ENCODE assay signal across 17 cellular contexts in the genomic region with DNA sequence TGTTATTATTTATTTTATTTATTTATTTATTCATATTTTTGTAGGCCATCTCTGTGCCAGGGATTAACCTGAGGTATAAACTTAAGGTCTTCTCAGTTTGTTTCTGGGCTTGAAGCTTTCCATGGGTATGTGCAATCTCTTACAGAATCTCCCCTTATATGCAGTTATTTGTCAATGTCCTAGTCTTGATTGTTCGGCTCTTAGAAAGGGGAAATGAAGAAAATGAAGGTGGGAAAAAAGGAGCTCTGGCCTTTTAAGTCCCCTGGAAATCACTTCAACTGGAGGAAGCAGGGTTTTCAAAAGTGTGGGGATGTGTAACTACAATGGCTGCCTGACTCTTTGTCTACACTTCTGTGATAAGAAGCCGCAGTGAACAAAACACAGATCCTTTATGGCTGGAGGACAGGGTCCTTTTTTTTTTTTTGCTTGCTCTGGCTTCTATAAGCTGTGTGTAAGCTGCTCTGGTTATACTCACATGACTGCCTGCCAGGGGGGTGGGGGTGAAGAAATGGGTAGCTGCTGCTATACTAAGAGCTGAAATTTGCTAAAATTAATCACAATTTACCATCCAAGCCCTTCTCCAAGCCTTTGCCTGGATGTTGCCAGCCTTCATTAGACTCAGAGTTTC. TPM values are rescaled to one million over a fixed set of nuclear protein-coding genes. Genes with fewer than 3 reads are reported as not detected.
DNase-seq lines count a peak whose midpoint lies in the region; TF ChIP-seq lines count a peak whose summit lies in the region.
"Had no signal": no experiment of that assay in that cellular context is flagged by ENCODE, and none has a peak within 500 bp of the region (broad histone marks: within the 10 kb centered on the region; RNA-seq: fewer than 3 reads in every experiment).

No MANE protein-coding gene starts in this region.

- no peaks in the 10 kb centered on the region for H3K27me3 ChIP-seq in smooth muscle cell (ENCODE audit: low read depth)

- H3K4me3 ChIP-seq in SK-N-MC (no peak overlapping the region), fibroblast of villous mesenchyme (ENCODE audit: low read depth, low read length) (no peak overlapping the region), smooth muscle cell (no peak overlapping the region)
- H3K4me3 ChIP-seq: lung had no signal

- DNase-seq in KBM-7 (peak; percentile 33), SK-N-MC (ENCODE audit: low read depth, low spot score) (no peak), fibroblast of villous mesenchyme (ENCODE audit: low read depth) (peak; percentile 37), smooth muscle cell (lab: John Stamatoyannopoulos, UW; ENCODE audit: unreplicated experiment) (no peak), activated gamma-delta T cell treated with Interleukin-2 at 50 U/mL for 16 hours (no peak), NCI-H146 (lab: John Stamatoyannopoulos, UW) (no peak)
- DNase-seq in stimulated activated CD4-positive, alpha-beta T cell treated with anti-CD3 and anti-CD28 coated beads, Interleukin-4, amount 100 ng/mL, for 24 hours: no peak
- DNase-seq: activated CD4-positive, alpha-beta memory T cell treated with anti-CD3 and anti-CD28 coated beads for 36 hours; amniotic stem cell; natural killer cell; NCI-H2081 treated with DMSO at 0.1 percent for 48 hours; NCI-H524 had no signal

- H2AFZ ChIP-seq in smooth muscle cell (ENCODE audit: low read depth): peak overlapping the region; percentile 75

- H4K20me1 ChIP-seq in smooth muscle cell (ENCODE audit: low read depth): no peaks in the 10 kb centered on the region

- in situ Hi-C loops in KBM-7 (cut with MboI; ENCODE audit: low pct_unique_long_range_greater_than_20kb, low sequenced_read_pairs): no loop called here

- no peaks in the 10 kb centered on the region for H3F3A ChIP-seq in smooth muscle cell (ENCODE audit: low read depth)

- H3K9me3 ChIP-seq in SK-N-MC (ENCODE audit: low read depth, low read length) (peaks cover 7% of the 10 kb centered on the region; the same call in 1 of the 2 replicates), smooth muscle cell (replicated peaks; ENCODE audit: low read depth) (peaks cover 10% of the 10 kb centered on the region)

- H3K4me2 ChIP-seq in smooth muscle cell: peak overlapping the region; percentile 36

- H3K27ac ChIP-seq in SK-N-MC (0 out of 2 replicates have a peak overlapping the region, but pooled peaks have one; percentile 26), smooth muscle cell (ENCODE audit: low read depth) (peak overlapping the region; percentile 37)

- H3K36me3 ChIP-seq in SK-N-MC (ENCODE audit: insufficient read depth, low read length): peaks cover 11% of the 10 kb centered on the region
- H3K36me3 ChIP-seq in smooth muscle cell (ENCODE audit: low read depth): no peaks in the 10 kb centered on the region

- H3K9ac ChIP-seq in SK-N-MC (ENCODE audit: insufficient read length): no peak overlapping the region
- no peak overlapping the region for H3K9ac ChIP-seq in smooth muscle cell (ENCODE audit: low read depth)

- 22% methylated on average over 2 of the region's 2 CpGs for WGBS in smooth muscle cell (ENCODE audit: low lambda C conversion rate)

- no peak for TF ChIP-seq CTCF in fibroblast of villous mesenchyme (IDR thresholded peaks at IDR 0.05; ENCODE audit: insufficient read depth, low read depth, low read length)
- no peak for TF ChIP-seq CTCF in smooth muscle cell (IDR thresholded peaks at IDR 0.05; ENCODE audit: borderline replicate concordance, insufficient read depth, poor library complexity, severe bottlenecking)

- H3K4me1 ChIP-seq in smooth muscle cell (ENCODE audit: low read depth): no peaks in the 10 kb centered on the region

- H3K79me2 ChIP-seq in smooth muscle cell (ENCODE audit: low read depth): no peaks in the 10 kb centered on the region

RNA-seq across cellular contexts. Expression of gene CENPP, which starts 33.7 kb away (rescaled TPM):
- total RNA-seq in fibroblast of villous mesenchyme: 2.2 and 2.6 TPM in 2 replicates
- total RNA-seq in smooth muscle cell: 4.2 and 10.8 TPM in 2 replicates
- 12.1 and 17.5 TPM in 2 replicates for polyA plus RNA-seq in smooth muscle cell

RNA-seq across cellular contexts. Expression of gene NOL8, which starts 34.3 kb away (rescaled TPM):
- total RNA-seq in fibroblast of villous mesenchyme (24.2 and 25.4 TPM in 2 replicates), smooth muscle cell (13.0 and 21.3 TPM in 2 replicates)
- 15.1 and 16.9 TPM in 2 replicates for polyA plus RNA-seq in smooth muscle cell

RNA-seq across cellular contexts. Expression of gene OGN, which starts 44.9 kb away (rescaled TPM):
- total RNA-seq in fibroblast of villous mesenchyme (not detected in 2 replicates), smooth muscle cell (27.4 and 67.9 TPM in 2 replicates)
- polyA plus RNA-seq in smooth muscle cell: 11.2 and 27.8 TPM in 2 replicates
- total RNA-seq: activated CD4-positive, alpha-beta memory T cell treated with anti-CD3 and anti-CD28 coated beads for 36 hours; activated T-helper 1 cell treated with anti-CD3 and anti-CD28 coated beads, Interleukin-12 subunit alpha, Interleukin-12 subunit beta, Interleukin-2, Interleukin-4 antibody, amounts not matched to agents 30 ng/mL and 10 ng/mL and 1 ng/mL, durations not matched to agents 14 hours and 24 hours and 36 hours; glomerular endothelial cell; MCF 10A; renal cortical epithelial cell had no signal

Comparison
In these comparisons a context has a peak if more than half of its experiments do, and no peak if none do; other contexts are left out.
1. DNase-seq: peak in KBM-7 (single experiment) and fibroblast of villous mesenchyme (single experiment); none in SK-N-MC (single experiment), smooth muscle cell (single experiment), stimulated activated CD4-positive, alpha-beta T cell treated with anti-CD3 and anti-CD28 coated beads, Interleukin-4, amount 100 ng/mL, for 24 hours (single experiment), activated gamma-delta T cell treated with Interleukin-2 at 50 U/mL for 16 hours (single experiment) and NCI-H146 (single experiment).
2. RNA of gene OGN, which starts 44.9 kb away (total RNA-seq): 27.4 to 67.9 TPM in smooth muscle cell; not detected in fibroblast of villous mesenchyme; every median in the first group is over 10 times any median in the second.